Comparison of ENCODE assay signal across 26 cellular contexts in genomic region chr13:99326012-99326411, GRCh38. TPM values are rescaled to one million over a fixed set of nuclear protein-coding genes. Genes with fewer than 3 reads are reported as not detected.
DNase-seq lines count a peak whose midpoint lies in the region; ATAC-seq, FAIRE-seq and TF ChIP-seq lines count a peak whose summit lies in the region.
"Had no signal": no experiment of that assay in that cellular context is flagged by ENCODE, and none has a peak within 500 bp of the region (broad histone marks: within the 10 kb centered on the region; RNA-seq: fewer than 3 reads in every experiment).

No MANE protein-coding gene starts in this region.

- CTCF ChIA-PET in activated CD8-positive, alpha-beta memory T cell treated with anti-CD3 and anti-CD28 coated beads, Interleukin-2, amount 10 ng/mL, durations not matched to agents 7 days and 5 days (lab: Charles Lee): interaction anchor here (1.0 to 1.6 kb wide), 8 partner anchors 11 to 111 kb away, joined by 3 to 8 read pairs (median 4); no protein-coding TSS in a partner anchor

- H3K4me3 ChIP-seq in SU-DHL-6 (ENCODE audit: insufficient read depth, low read length, poor library complexity, severe bottlenecking) (no peak overlapping the region), right cardiac atrium (ENCODE audit: low read length) (no peak overlapping the region), adrenal gland (no peak overlapping the region)
- H3K4me3 ChIP-seq: left ventricle myocardium inferior, mucosa of descending colon, PC-9, suprapubic skin, vagina had no signal

- no peaks in the 10 kb centered on the region for H3K79me2 ChIP-seq in SU-DHL-6 (ENCODE audit: insufficient read depth, low read length)

- no peaks in the 10 kb centered on the region for H4K20me1 ChIP-seq in SU-DHL-6 (ENCODE audit: low read depth, low read length)

- no peak for ATAC-seq in activated CD8-positive, alpha-beta memory T cell treated with anti-CD3 and anti-CD28 coated beads, Interleukin-2, amount 10 ng/mL, durations not matched to agents 7 days and 5 days
- no peak for ATAC-seq in effector memory CD8-positive, alpha-beta T cell (replicated peaks)
- no peak for ATAC-seq in right cardiac atrium
- ATAC-seq: activated CD4-positive, CD25-positive, alpha-beta regulatory T cell treated with anti-CD3 and anti-CD28 coated beads, Interleukin-2, amount 50 U/mL, for 24 hours; mucosa of descending colon had no signal

- TF ChIP-seq POLR2A in adrenal gland (IDR thresholded peaks at IDR 0.05): no peak

- no peak for TF ChIP-seq CTCF in SU-DHL-6 (IDR thresholded peaks at IDR 0.05; ENCODE audit: insufficient read depth, low read length, poor library complexity, severe bottlenecking)
- TF ChIP-seq CTCF in adrenal gland (IDR thresholded peaks at IDR 0.05): no peak

- H3K9me3 Mint-ChIP-seq in activated CD8-positive, alpha-beta memory T cell treated with anti-CD3 and anti-CD28 coated beads, Interleukin-2, amount 10 ng/mL, durations not matched to agents 7 days and 5 days (ENCODE audit: low read depth): no peaks in the 10 kb centered on the region
- H3K9me3 Mint-ChIP-seq in effector memory CD8-positive, alpha-beta T cell: no peaks in the 10 kb centered on the region
- H3K9me3 Mint-ChIP-seq: activated naive CD4-positive, alpha-beta T cell treated with anti-CD3 and anti-CD28 coated beads, Interleukin-2, amount 10 ng/mL, durations not matched to agents 7 days and 5 days; endodermal cell had no signal

- no peak overlapping the region for H3K9ac ChIP-seq in SU-DHL-6 (ENCODE audit: low read length)

- H3F3A ChIP-seq in SU-DHL-6 (ENCODE audit: insufficient read depth): no peaks in the 10 kb centered on the region

- peak overlapping the region; percentile 19 for H3K4me2 ChIP-seq in SU-DHL-6 (ENCODE audit: low read depth, low read length, poor library complexity, severe bottlenecking)
- H3K4me2 ChIP-seq: PC-9 had no signal

- FAIRE-seq in GM19239 (lab: Jason Lieb, UNC): peak; percentile 96

- H3K36me3 Mint-ChIP-seq in activated CD8-positive, alpha-beta memory T cell treated with anti-CD3 and anti-CD28 coated beads, Interleukin-2, amount 10 ng/mL, durations not matched to agents 7 days and 5 days: peaks cover 55% of the 10 kb centered on the region
- H3K36me3 Mint-ChIP-seq in effector memory CD8-positive, alpha-beta T cell (ENCODE audit: insufficient read depth): peaks cover 21% of the 10 kb centered on the region

- peak overlapping the region; percentile 77 for H3K27ac Mint-ChIP-seq in activated CD8-positive, alpha-beta memory T cell treated with anti-CD3 and anti-CD28 coated beads, Interleukin-2, amount 10 ng/mL, durations not matched to agents 7 days and 5 days
- H3K27ac Mint-ChIP-seq in effector memory CD8-positive, alpha-beta T cell: peak overlapping the region; percentile 82 to 87
- H3K27ac Mint-ChIP-seq: endodermal cell had no signal

- no peak overlapping the region for H2AFZ ChIP-seq in SU-DHL-6 (ENCODE audit: low read depth, low read length, severe bottlenecking)
- H2AFZ ChIP-seq: PC-9 had no signal

- H3K36me3 ChIP-seq in SU-DHL-6 (ENCODE audit: low read length) (peaks cover 9% of the 10 kb centered on the region; the same call in 1 of the 2 replicates), adrenal gland (replicated peaks in 1 of 2) (no peaks in the 10 kb centered on the region)

- no peaks in the 10 kb centered on the region for H3K9me2 ChIP-seq in SU-DHL-6 (replicated peaks; ENCODE audit: insufficient read depth, low read length)

- no peak for DNase-seq in activated CD8-positive, alpha-beta memory T cell treated with anti-CD3 and anti-CD28 coated beads, Interleukin-2, amount 10 ng/mL, durations not matched to agents 7 days and 5 days
- no peak for DNase-seq in activated CD8-positive, alpha-beta memory T cell treated with anti-CD3 and anti-CD28 coated beads, Interleukin-2, amount 50 U/mL, for 48 hours
- no peak for DNase-seq in GM19239 (ENCODE audit: insufficient read length, low spot score)
- DNase-seq in effector memory CD8-positive, alpha-beta T cell: no peak
- DNase-seq in right cardiac atrium: no peak
- DNase-seq in adrenal gland: no peak
- DNase-seq in kidney glomerular epithelial cell (lab: John Stamatoyannopoulos, UW): no peak
- DNase-seq: activated naive CD4-positive, alpha-beta T cell treated with anti-CD3 and anti-CD28 coated beads, Interleukin-2, amount 10 ng/mL, durations not matched to agents 7 days and 5 days; endodermal cell; left ventricle myocardium inferior; mucosa of descending colon; NCI-H1436 treated with DMSO at 0.1 percent for 48 hours; NCI-H2171 treated with DMSO at 0.1 percent for 48 hours; NCI-H69; PC-9; SIG-M5; stimulated activated CD8-positive, alpha-beta memory T cell treated with anti-CD3 and anti-CD28 coated beads, Interleukin-4, amount 100 ng/mL, for 48 hours had no signal

- H3K4me1 Mint-ChIP-seq in activated CD8-positive, alpha-beta memory T cell treated with anti-CD3 and anti-CD28 coated beads, Interleukin-2, amount 10 ng/mL, durations not matched to agents 7 days and 5 days: peaks cover 68% of the 10 kb centered on the region
- H3K4me1 Mint-ChIP-seq in effector memory CD8-positive, alpha-beta T cell (ENCODE audit: low read depth in 2 of 2): peaks cover 44 to 54% of the 10 kb centered on the region in 2 donors

- no peak overlapping the region for H3K4me3 Mint-ChIP-seq in activated CD8-positive, alpha-beta memory T cell treated with anti-CD3 and anti-CD28 coated beads, Interleukin-2, amount 10 ng/mL, durations not matched to agents 7 days and 5 days
- H3K4me3 Mint-ChIP-seq in effector memory CD8-positive, alpha-beta T cell: no peak overlapping the region
- H3K4me3 Mint-ChIP-seq: endodermal cell had no signal

- H3K27ac ChIP-seq in SU-DHL-6 (ENCODE audit: low read depth, low read length) (no peak overlapping the region), right cardiac atrium (ENCODE audit: low read length) (no peak overlapping the region), adrenal gland (no peak overlapping the region)
- H3K27ac ChIP-seq: C4-2B, left ventricle myocardium inferior, PC-9, suprapubic skin, vagina had no signal

- no peaks in the 10 kb centered on the region for H3K27me3 ChIP-seq in SU-DHL-6 (ENCODE audit: low read length)
- H3K27me3 ChIP-seq in right cardiac atrium (ENCODE audit: control insufficient read depth, insufficient read depth): no peaks in the 10 kb centered on the region
- no peaks in the 10 kb centered on the region for H3K27me3 ChIP-seq in adrenal gland
- H3K27me3 ChIP-seq: suprapubic skin, vagina had no signal

- H3K9me3 ChIP-seq in SU-DHL-6 (ENCODE audit: insufficient read depth, low read length): no peaks in the 10 kb centered on the region
- H3K9me3 ChIP-seq in right cardiac atrium (ENCODE audit: control insufficient read depth, low read length): no peaks in the 10 kb centered on the region
- H3K9me3 ChIP-seq in adrenal gland (replicated peaks in 1 of 3): no peaks in the 10 kb centered on the region
- H3K9me3 ChIP-seq: left ventricle myocardium inferior, mucosa of descending colon, suprapubic skin, vagina had no signal

- intact Hi-C loops in right cardiac atrium (cut with DNase I) (no loop called here), adrenal gland (cut with DNase I) (no loop called here)

- no peaks in the 10 kb centered on the region for H3K27me3 Mint-ChIP-seq in activated CD8-positive, alpha-beta memory T cell treated with anti-CD3 and anti-CD28 coated beads, Interleukin-2, amount 10 ng/mL, durations not matched to agents 7 days and 5 days
- H3K27me3 Mint-ChIP-seq in effector memory CD8-positive, alpha-beta T cell: no peaks in the 10 kb centered on the region
- H3K27me3 Mint-ChIP-seq: activated naive CD4-positive, alpha-beta T cell treated with anti-CD3 and anti-CD28 coated beads, Interleukin-2, amount 10 ng/mL, durations not matched to agents 7 days and 5 days had no signal

- H3K4me1 ChIP-seq in right cardiac atrium (ENCODE audit: control insufficient read depth, insufficient read depth, low read length) (peaks cover 4% of the 10 kb centered on the region), adrenal gland (replicated peaks in 1 of 2) (peaks cover 16 to 20% of the 10 kb centered on the region in 2 donors)

RNA-seq across cellular contexts. Expression of gene GPR183, which starts 18.8 kb away (rescaled TPM):
- 10 to 100 TPM; 15.3 to 19.5 TPM for total RNA-seq in activated CD8-positive, alpha-beta memory T cell treated with anti-CD3 and anti-CD28 coated beads, Interleukin-2, amount 10 ng/mL, durations not matched to agents 7 days and 5 days
- 10 to 100 TPM in 2 of 4 donors, 1 to 10 TPM in 2; 9.7 to 20.7 (median 13.5) TPM for total RNA-seq in right cardiac atrium
- 14.5 TPM for polyA plus RNA-seq in right cardiac atrium
- total RNA-seq in adrenal gland: 10 to 100 TPM in 3 of 8 donors, 1 to 10 TPM in 5; 4.5 to 15.0 (median 9.2) TPM
- polyA plus RNA-seq in adrenal gland: 10 to 100 TPM in 1 of 3 donors, 1 to 10 TPM in 2; 4.2 to 12.8 (median 5.5) TPM
- total RNA-seq: A673, fibroblast of lung, MCF 10A, PC-9, renal cortical epithelial cell had no signal
